ENCODE assay signal across 9 cellular contexts in the genomic region with DNA sequence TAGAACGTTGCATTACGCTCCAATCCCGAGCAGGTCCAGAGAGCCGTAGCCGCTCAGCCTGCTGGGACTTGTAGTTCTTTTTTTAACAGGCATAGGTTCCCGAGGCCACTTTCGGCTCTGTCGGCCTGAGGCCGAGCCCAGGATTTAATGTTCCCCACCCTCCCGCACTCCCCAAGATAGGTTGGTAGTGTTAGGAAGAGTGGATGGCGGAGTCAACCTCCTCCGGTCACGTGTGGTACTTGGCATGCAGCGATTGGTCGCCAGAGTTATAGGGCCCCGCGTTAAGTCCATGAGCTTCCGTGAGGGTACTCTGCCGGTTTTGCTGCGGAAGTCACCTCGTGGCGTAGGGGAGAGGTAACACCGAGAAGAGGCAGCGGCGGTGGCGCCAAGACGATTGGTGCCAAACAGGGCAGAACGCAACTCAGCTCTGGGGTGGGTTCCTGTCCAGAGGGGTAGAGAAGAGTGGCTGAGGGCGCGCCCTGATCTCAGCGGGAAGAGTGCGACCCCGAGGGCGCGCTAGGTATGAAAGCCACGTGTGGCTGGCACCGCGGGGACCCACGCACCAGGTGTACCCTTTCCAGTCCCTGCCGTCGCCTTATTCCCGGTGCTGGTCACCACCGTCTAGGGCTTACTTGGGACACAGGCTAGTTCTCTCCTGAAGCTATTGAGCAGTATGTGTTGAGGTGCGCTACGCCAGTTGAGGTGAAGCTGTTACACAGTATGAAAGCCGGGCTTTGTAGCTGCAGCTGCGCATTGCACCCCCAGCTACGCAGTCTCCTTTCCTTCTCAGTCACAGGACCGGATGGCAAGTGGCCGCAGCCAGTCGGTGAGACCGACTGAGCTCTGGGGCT.
DNase-seq lines count a peak whose midpoint lies in the region; ATAC-seq and TF ChIP-seq lines count a peak whose summit lies in the region.
"Had no signal": no experiment of that assay in that cellular context is flagged by ENCODE, and none has a peak within 500 bp of the region (broad histone marks: within the 10 kb centered on the region; RNA-seq: fewer than 3 reads in every experiment).

No MANE protein-coding gene starts in this region.

- H3K4me3 Mint-ChIP-seq in activated T-helper 1 cell treated with anti-CD3 and anti-CD28 coated beads, Interleukin-12 subunit alpha, Interleukin-12 subunit beta, Interleukin-2, Interleukin-4 antibody, amounts not matched to agents 30 ng/mL and 10 ng/mL and 1 ng/mL, durations not matched to agents 14 hours and 24 hours and 36 hours = peak overlapping the region; percentile 91

- no peaks in the 10 kb centered on the region for H3K9me3 ChIP-seq in MG63
- H3K9me3 ChIP-seq: right lobe of liver had no signal

- intact Hi-C loops in activated T-helper 1 cell treated with anti-CD3 and anti-CD28 coated beads, Interleukin-12 subunit alpha, Interleukin-12 subunit beta, Interleukin-2, Interleukin-4 antibody, amounts not matched to agents 30 ng/mL and 10 ng/mL and 1 ng/mL, durations not matched to agents 14 hours and 24 hours and 36 hours (cut with micrococcal nuclease) = loop anchor here (2.0 to 10.0 kb wide), 6 partner anchors 34 to 1008 kb away; partner anchors contain the start of genes EIF1AY and KDM5D

- peaks cover 30% of the 10 kb centered on the region for H3K4me1 Mint-ChIP-seq in activated T-helper 1 cell treated with anti-CD3 and anti-CD28 coated beads, Interleukin-12 subunit alpha, Interleukin-12 subunit beta, Interleukin-2, Interleukin-4 antibody, amounts not matched to agents 30 ng/mL and 10 ng/mL and 1 ng/mL, durations not matched to agents 14 hours and 24 hours and 36 hours (ENCODE audit: low read depth)

- H3K4me3 ChIP-seq in MG63 = peak overlapping the region; percentile 77
- H3K4me3 ChIP-seq: right lobe of liver had no signal

- DNase-seq in GM20000 (ENCODE audit: low spot score) = peak; percentile 73
- DNase-seq in MG63 = peak; percentile 94
- peak; percentile 75 for DNase-seq in activated T-helper 1 cell treated with anti-CD3 and anti-CD28 coated beads, Interleukin-12 subunit alpha, Interleukin-12 subunit beta, Interleukin-2, Interleukin-4 antibody, amounts not matched to agents 30 ng/mL and 10 ng/mL and 1 ng/mL, durations not matched to agents 14 hours and 24 hours and 36 hours (ENCODE audit: low spot score)
- DNase-seq in iPS DF 19.7 (ENCODE audit: low read depth, low spot score) = peak; percentile 84
- peak; percentile 47 for DNase-seq in stimulated activated CD8-positive, alpha-beta memory T cell treated with anti-CD3 and anti-CD28 coated beads, Interleukin-12 subunit alpha, Interleukin-12 subunit beta, amount 100 ng/mL, for 24 hours (ENCODE audit: extremely low read depth)
- no peak for DNase-seq in GM19240 (ENCODE audit: insufficient read length, low spot score)
- DNase-seq in NCI-H345 treated with DMSO at 0.1 percent for 48 hours (lab: John Stamatoyannopoulos, UW; ENCODE audit: unreplicated experiment) = no peak

- H3K36me3 Mint-ChIP-seq in activated T-helper 1 cell treated with anti-CD3 and anti-CD28 coated beads, Interleukin-12 subunit alpha, Interleukin-12 subunit beta, Interleukin-2, Interleukin-4 antibody, amounts not matched to agents 30 ng/mL and 10 ng/mL and 1 ng/mL, durations not matched to agents 14 hours and 24 hours and 36 hours (ENCODE audit: low read depth) = peaks cover 9% of the 10 kb centered on the region

- no peak for ATAC-seq in GM21529 (IDR thresholded peaks at IDR 0.05; ENCODE audit: unreplicated experiment)

- H3K27ac Mint-ChIP-seq in activated T-helper 1 cell treated with anti-CD3 and anti-CD28 coated beads, Interleukin-12 subunit alpha, Interleukin-12 subunit beta, Interleukin-2, Interleukin-4 antibody, amounts not matched to agents 30 ng/mL and 10 ng/mL and 1 ng/mL, durations not matched to agents 14 hours and 24 hours and 36 hours = peak overlapping the region; percentile 100

- no peaks in the 10 kb centered on the region for H3K27me3 Mint-ChIP-seq in activated T-helper 1 cell treated with anti-CD3 and anti-CD28 coated beads, Interleukin-12 subunit alpha, Interleukin-12 subunit beta, Interleukin-2, Interleukin-4 antibody, amounts not matched to agents 30 ng/mL and 10 ng/mL and 1 ng/mL, durations not matched to agents 14 hours and 24 hours and 36 hours (ENCODE audit: insufficient read depth)

- peaks cover 10% of the 10 kb centered on the region for H3K36me3 ChIP-seq in MG63
- H3K36me3 ChIP-seq: right lobe of liver had no signal

- TF ChIP-seq CTCF in GM20000 (IDR thresholded peaks at IDR 0.05; ENCODE audit: extremely low read depth, missing control alignments) = no peak

- no peaks in the 10 kb centered on the region for H3K9me3 Mint-ChIP-seq in activated T-helper 1 cell treated with anti-CD3 and anti-CD28 coated beads, Interleukin-12 subunit alpha, Interleukin-12 subunit beta, Interleukin-2, Interleukin-4 antibody, amounts not matched to agents 30 ng/mL and 10 ng/mL and 1 ng/mL, durations not matched to agents 14 hours and 24 hours and 36 hours

- H3K27me3 ChIP-seq in MG63 = no peaks in the 10 kb centered on the region
- H3K27me3 ChIP-seq: right lobe of liver had no signal

Comparison
In these comparisons a context has a peak if more than half of its experiments do, and no peak if none do; other contexts are left out.
1. DNase-seq: peak in GM20000 (single experiment), MG63 (single experiment), activated T-helper 1 cell treated with anti-CD3 and anti-CD28 coated beads, Interleukin-12 subunit alpha, Interleukin-12 subunit beta, Interleukin-2, Interleukin-4 antibody, amounts not matched to agents 30 ng/mL and 10 ng/mL and 1 ng/mL, durations not matched to agents 14 hours and 24 hours and 36 hours (single experiment), iPS DF 19.7 (single experiment) and stimulated activated CD8-positive, alpha-beta memory T cell treated with anti-CD3 and anti-CD28 coated beads, Interleukin-12 subunit alpha, Interleukin-12 subunit beta, amount 100 ng/mL, for 24 hours (single experiment); none in GM19240 (single experiment) and NCI-H345 treated with DMSO at 0.1 percent for 48 hours (single experiment).